8 cellular contexts compared by ENCODE assay signal in genomic region chr5:159444441-159445082, GRCh38.
DNase-seq lines count a peak whose midpoint lies in the region; ATAC-seq, FAIRE-seq and TF ChIP-seq lines count a peak whose summit lies in the region.

No MANE protein-coding gene starts in this region.

- POLR2A ChIA-PET in SK-N-SH (lab: Yijun Ruan, JAX), result no interaction called here

- H3K36me3 ChIP-seq in SK-N-SH (replicated peaks in 1 of 2; ENCODE audit: control insufficient read depth in 1 of 2, insufficient read depth in 2 of 2, low read length in 1 of 2) (no peaks in the 10 kb centered on the region), small intestine (ENCODE audit: control insufficient read depth in 2 of 2, insufficient read depth in 2 of 2, low read length in 2 of 2) (no peaks in the 10 kb centered on the region)

- H3K9ac ChIP-seq in SK-N-SH, result no peak overlapping the region

- no peaks in the 10 kb centered on the region for H4K20me1 ChIP-seq in SK-N-SH (ENCODE audit: insufficient read depth)

- H3K27me3 ChIP-seq in SK-N-SH (ENCODE audit: insufficient read depth) (no peaks in the 10 kb centered on the region), foreskin keratinocyte (peaks cover 10% of the 10 kb centered on the region), small intestine (ENCODE audit: control insufficient read depth in 2 of 2, insufficient read depth in 2 of 2, low read length in 2 of 2) (no peaks in the 10 kb centered on the region)

- H3K27ac ChIP-seq in SK-N-SH (ENCODE audit: low read depth in 2 of 2, low read length in 1 of 2) (no peak overlapping the region), foreskin keratinocyte (no peak overlapping the region), small intestine (ENCODE audit: low read depth in 1 of 2, low read length in 1 of 2) (no peak overlapping the region)

- no peaks in the 10 kb centered on the region for H3K79me2 ChIP-seq in SK-N-SH (ENCODE audit: insufficient read depth)

- no peak for TF ChIP-seq EP300 in SK-N-SH (IDR thresholded peaks at IDR 0.05; ENCODE audit: borderline replicate concordance in 1 of 2, low read depth in 1 of 2, low read length in 1 of 2)

- 0 out of 2 replicates have a peak overlapping the region, but pooled peaks have one; percentile 18 for H2AFZ ChIP-seq in SK-N-SH (ENCODE audit: low read depth)

- CTCF ChIA-PET in SK-N-SH (lab: Yijun Ruan, JAX), result interaction anchor here (0.7 to 6.3 kb wide), 20 partner anchors 9 to 573 kb away, joined by 3 to 55 read pairs (median 3); no protein-coding TSS in a partner anchor

- no peaks in the 10 kb centered on the region for H3K9me2 ChIP-seq in SK-N-SH

- peak; percentile 68 for TF ChIP-seq CTCF in SK-N-SH (IDR thresholded peaks at IDR 0.05)
- peak; percentile 74 for TF ChIP-seq CTCF in foreskin keratinocyte (conservative IDR thresholded peaks at IDR 0.05)

- 28% methylated on average over 6 of the region's 6 CpGs for WGBS in SK-N-SH (ENCODE audit: low lambda C conversion rate)
- WGBS in small intestine, 3 donors, result 41 to 54% (median 47%) methylated on average over 6 of the region's 6 CpGs

- no peaks in the 10 kb centered on the region for H3K9me3 ChIP-seq in SK-N-SH
- H3K9me3 ChIP-seq in small intestine (ENCODE audit: control insufficient read depth, low read depth), result no peaks in the 10 kb centered on the region

- peak; percentile 88 for TF ChIP-seq RAD21 in SK-N-SH (IDR thresholded peaks at IDR 0.05; ENCODE audit: low read length)

- no peak overlapping the region for H3K4me2 ChIP-seq in SK-N-SH

- no peak for DNase-seq in left cardiac atrium
- no peak for DNase-seq in left ventricle myocardium superior
- DNase-seq in Jurkat, Clone E6-1 (ENCODE audit: low read depth, low spot score), result peak; percentile 41
- peak; percentile 44 for DNase-seq in SK-N-SH
- peak in 1 of 2 donors; percentile 59 for DNase-seq in foreskin keratinocyte
- peak; percentile 5 for DNase-seq in small intestine
- no peak for DNase-seq in ureter (ENCODE audit: low spot score)
- DNase-seq in OCI-M2 (lab: John Stamatoyannopoulos, UW; ENCODE audit: unreplicated experiment), result no peak

- no peak overlapping the region for H3K4me3 ChIP-seq in Jurkat, Clone E6-1 (ENCODE audit: low read length)
- no peak overlapping the region; a peak in 1 of 4 replicates for H3K4me3 ChIP-seq in SK-N-SH (ENCODE audit: low read depth in 2 of 2, low read length in 1 of 2)
- no peak overlapping the region for H3K4me3 ChIP-seq in small intestine (ENCODE audit: low read depth in 1 of 2, low read length in 2 of 2)

- H3K4me1 ChIP-seq in SK-N-SH (ENCODE audit: control insufficient read depth in 1 of 2, insufficient read depth in 2 of 2, low read depth in 1 of 2, low read length in 1 of 2) (no peaks in the 10 kb centered on the region), foreskin keratinocyte (peaks cover under 1% of the 10 kb centered on the region), small intestine (ENCODE audit: control insufficient read depth in 2 of 2, insufficient read depth in 1 of 2, low read depth in 1 of 2, low read length in 1 of 2) (no peaks in the 10 kb centered on the region)

- ATAC-seq in left cardiac atrium (peak; percentile 39 to 56), left ventricle myocardium superior (no peak), foreskin keratinocyte (peak; percentile 73)

- no peak for FAIRE-seq in small intestine (lab: Jason Lieb, UNC)

- H3F3A ChIP-seq in SK-N-SH (replicated peaks; ENCODE audit: insufficient read depth), result no peaks in the 10 kb centered on the region

- intact Hi-C loops in left cardiac atrium (cut with DNase I) (loop anchor here (5.0 to 10.0 kb wide), 3 partner anchors 523 to 543 kb away; no protein-coding TSS in a partner anchor), left ventricle myocardium superior (cut with micrococcal nuclease) (loop anchor here (10.0 kb wide), 1 partner anchor 470 kb away; the partner anchor contains the start of gene ADRA1B)

TF ChIP-seq in SK-N-SH, 30 proteins besides CTCF, POLR2A, EP300 and RAD21:
- 0 out of 2 replicates have a peak, but pooled peaks have one; percentile 13 for TF ChIP-seq PBX3 (IDR thresholded peaks at IDR 0.05)
- TF ChIP-seq SMC3 (IDR thresholded peaks at IDR 0.05; ENCODE audit: low read depth, low read length), result peak; percentile 79
- TF ChIP-seq TAF1 (IDR thresholded peaks at IDR 0.05; ENCODE audit: borderline replicate concordance, low read depth, low read length), result no peak

Comparison
In these comparisons a context has a peak if more than half of its experiments do, and no peak if none do; other contexts are left out.
1. DNase-seq: peak in Jurkat, Clone E6-1 (single experiment), SK-N-SH (single experiment) and small intestine (single experiment); none in left cardiac atrium (single experiment), left ventricle myocardium superior (single experiment), ureter (single experiment) and OCI-M2 (single experiment).